18 cellular contexts compared by ENCODE assay signal in the genomic region with DNA sequence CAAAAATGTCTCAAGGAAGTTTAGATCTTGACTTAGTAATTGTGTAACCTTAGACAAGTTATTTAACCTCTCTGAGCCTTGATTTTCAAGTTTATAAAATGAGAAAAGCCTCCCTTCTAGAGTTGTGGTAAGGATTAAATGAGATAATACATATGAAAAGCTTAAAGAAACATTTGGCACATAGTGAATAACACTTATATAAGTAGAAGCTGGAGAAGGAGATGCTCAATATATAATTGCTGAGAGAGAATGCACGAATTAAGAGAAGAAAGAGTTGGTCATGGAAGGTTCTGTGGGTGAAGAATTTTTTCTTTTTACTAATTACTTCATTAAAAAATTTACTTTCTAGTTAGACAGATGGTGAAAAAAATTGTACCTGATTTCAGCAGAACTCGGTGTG. TPM values are rescaled to one million over a fixed set of nuclear protein-coding genes. Genes with fewer than 3 reads are reported as not detected.
DNase-seq lines count a peak whose midpoint lies in the region; FAIRE-seq and TF ChIP-seq lines count a peak whose summit lies in the region.
"Had no signal": no experiment of that assay in that cellular context is flagged by ENCODE, and none has a peak within 500 bp of the region (broad histone marks: within the 10 kb centered on the region; RNA-seq: fewer than 3 reads in every experiment).

No MANE protein-coding gene starts in this region.

- H3K18ac ChIP-seq in mesenchymal stem cell (ENCODE audit: low read depth in 1 of 2, low read length in 2 of 2), result no peak overlapping the region

- H3K36me3 Mint-ChIP-seq in activated naive CD4-positive, alpha-beta T cell treated with anti-CD3 and anti-CD28 coated beads, Interleukin-2, amount 50 U/mL, for 24 hours, result peaks cover 7% of the 10 kb centered on the region
- H3K36me3 Mint-ChIP-seq in activated naive CD4-positive, alpha-beta T cell treated with anti-CD3 and anti-CD28 coated beads, Interleukin-2, amount 10 ng/mL, durations not matched to agents 7 days and 5 days, result peaks cover 34% of the 10 kb centered on the region
- H3K36me3 Mint-ChIP-seq in neural crest cell (ENCODE audit: low read depth), result peaks cover 3% of the 10 kb centered on the region

- H4K91ac ChIP-seq in mesenchymal stem cell (ENCODE audit: low read length), result no peak overlapping the region

- no peak for DNase-seq in activated naive CD4-positive, alpha-beta T cell treated with anti-CD3 and anti-CD28 coated beads, Interleukin-2, amount 10 ng/mL, durations not matched to agents 7 days and 5 days
- no peak for DNase-seq in neural crest cell (ENCODE audit: low read depth, low spot score)
- no peak for DNase-seq in mesenchymal stem cell
- no peak for DNase-seq in NCI-H128 (lab: John Stamatoyannopoulos, UW; ENCODE audit: unreplicated experiment)
- no peak for DNase-seq in frontal cortex (ENCODE audit: low spot score in 2 of 2)
- no peak for DNase-seq in HCEC 1CT
- DNase-seq: 8988T; Calu3; CD8-positive, alpha-beta T cell; DMS79 treated with DMSO at 0.1 percent for 48 hours; GF-D8 had no signal

- no peak overlapping the region for H2BK12ac ChIP-seq in mesenchymal stem cell (ENCODE audit: low read length in 2 of 2)

- peak overlapping the region; percentile 71 for H3K27ac Mint-ChIP-seq in activated naive CD4-positive, alpha-beta T cell treated with anti-CD3 and anti-CD28 coated beads, Interleukin-2, amount 50 U/mL, for 24 hours
- H3K27ac Mint-ChIP-seq in activated naive CD4-positive, alpha-beta T cell treated with anti-CD3 and anti-CD28 coated beads, Interleukin-2, amount 10 ng/mL, durations not matched to agents 7 days and 5 days, result no peak overlapping the region
- H3K27ac Mint-ChIP-seq in neural crest cell (ENCODE audit: unreplicated experiment), result no peak overlapping the region
- H3K27ac Mint-ChIP-seq: CD8-positive, alpha-beta T cell; GM23338 had no signal

- no peak overlapping the region for H2BK5ac ChIP-seq in mesenchymal stem cell (ENCODE audit: low read depth, low read length, poor library complexity, severe bottlenecking)

- no peak for TF ChIP-seq CTCF in neural crest cell (conservative IDR thresholded peaks at IDR 0.05)

- no peak overlapping the region for H2BK120ac ChIP-seq in mesenchymal stem cell (ENCODE audit: low read depth, low read length)

- no peak overlapping the region for H2AFZ ChIP-seq in mesenchymal stem cell (ENCODE audit: low read depth, low read length)
- H2AFZ ChIP-seq: GM23338 had no signal

- H3K4ac ChIP-seq in mesenchymal stem cell (ENCODE audit: low read depth in 1 of 2, low read length in 2 of 2), result no peak overlapping the region

- H3K79me1 ChIP-seq in mesenchymal stem cell (replicated peaks; ENCODE audit: low read length, poor library complexity, severe bottlenecking), result peaks cover 15% of the 10 kb centered on the region

- no peaks in the 10 kb centered on the region for H3K27me3 ChIP-seq in mesenchymal stem cell (ENCODE audit: control insufficient read depth in 1 of 2, insufficient read depth in 1 of 2, low read length in 2 of 2)
- H3K27me3 ChIP-seq: BLaER1 had no signal

- H4K8ac ChIP-seq in mesenchymal stem cell (ENCODE audit: low read length), result no peak overlapping the region

- H3K4me3 ChIP-seq in mesenchymal stem cell (ENCODE audit: insufficient read depth in 1 of 2, low read depth in 1 of 2, low read length in 2 of 2), result no peak overlapping the region
- H3K4me3 ChIP-seq: BLaER1, GM23338 had no signal

- H3K9me3 Mint-ChIP-seq in activated naive CD4-positive, alpha-beta T cell treated with anti-CD3 and anti-CD28 coated beads, Interleukin-2, amount 50 U/mL, for 24 hours, result no peaks in the 10 kb centered on the region
- H3K9me3 Mint-ChIP-seq in activated naive CD4-positive, alpha-beta T cell treated with anti-CD3 and anti-CD28 coated beads, Interleukin-2, amount 10 ng/mL, durations not matched to agents 7 days and 5 days, result no peaks in the 10 kb centered on the region
- no peaks in the 10 kb centered on the region for H3K9me3 Mint-ChIP-seq in neural crest cell
- H3K9me3 Mint-ChIP-seq: CD8-positive, alpha-beta T cell; GM23338 had no signal

- H3K23ac ChIP-seq in mesenchymal stem cell (ENCODE audit: low read length in 2 of 2), result no peak overlapping the region

- H3K9me3 ChIP-seq in mesenchymal stem cell (ENCODE audit: control insufficient read depth, low read length), result no peaks in the 10 kb centered on the region
- H3K9me3 ChIP-seq: BLaER1 had no signal

- CTCF ChIA-PET in activated naive CD4-positive, alpha-beta T cell treated with anti-CD3 and anti-CD28 coated beads, Interleukin-2, amount 10 ng/mL, durations not matched to agents 7 days and 5 days (lab: Charles Lee), result no interaction called here

- H2AK5ac ChIP-seq in mesenchymal stem cell (ENCODE audit: low read length, severe bottlenecking), result no peak overlapping the region

- peaks cover 7 to 35% of the 10 kb centered on the region in 2 experiments for H3K36me3 ChIP-seq in mesenchymal stem cell (ENCODE audit: control insufficient read depth in 1 of 2, insufficient read depth in 2 of 2, low read depth in 1 of 2, low read length in 2 of 2)

- no peaks in the 10 kb centered on the region for H3K27me3 Mint-ChIP-seq in activated naive CD4-positive, alpha-beta T cell treated with anti-CD3 and anti-CD28 coated beads, Interleukin-2, amount 50 U/mL, for 24 hours
- no peaks in the 10 kb centered on the region for H3K27me3 Mint-ChIP-seq in activated naive CD4-positive, alpha-beta T cell treated with anti-CD3 and anti-CD28 coated beads, Interleukin-2, amount 10 ng/mL, durations not matched to agents 7 days and 5 days
- no peaks in the 10 kb centered on the region for H3K27me3 Mint-ChIP-seq in neural crest cell (ENCODE audit: low read depth)

- no peak overlapping the region for H3K14ac ChIP-seq in mesenchymal stem cell (ENCODE audit: low read length in 2 of 2)

- H3K4me1 Mint-ChIP-seq in activated naive CD4-positive, alpha-beta T cell treated with anti-CD3 and anti-CD28 coated beads, Interleukin-2, amount 50 U/mL, for 24 hours, result peaks cover 19% of the 10 kb centered on the region
- H3K4me1 Mint-ChIP-seq in activated naive CD4-positive, alpha-beta T cell treated with anti-CD3 and anti-CD28 coated beads, Interleukin-2, amount 10 ng/mL, durations not matched to agents 7 days and 5 days, result peaks cover 39% of the 10 kb centered on the region
- H3K4me1 Mint-ChIP-seq in neural crest cell, result peaks cover 21% of the 10 kb centered on the region

- H3K4me2 ChIP-seq in mesenchymal stem cell (ENCODE audit: low read length, poor library complexity, severe bottlenecking), result no peak overlapping the region
- H3K4me2 ChIP-seq: BLaER1, GM23338 had no signal

- FAIRE-seq in frontal cortex (lab: Jason Lieb, UNC), result no peak
- FAIRE-seq: H54, HepG2 had no signal

- no peak overlapping the region for H3K4me3 Mint-ChIP-seq in activated naive CD4-positive, alpha-beta T cell treated with anti-CD3 and anti-CD28 coated beads, Interleukin-2, amount 50 U/mL, for 24 hours
- H3K4me3 Mint-ChIP-seq in activated naive CD4-positive, alpha-beta T cell treated with anti-CD3 and anti-CD28 coated beads, Interleukin-2, amount 10 ng/mL, durations not matched to agents 7 days and 5 days, result no peak overlapping the region
- peak overlapping the region; percentile 5 for H3K4me3 Mint-ChIP-seq in neural crest cell
- H3K4me3 Mint-ChIP-seq: CD14-positive monocyte; CD8-positive, alpha-beta T cell; GM23338 had no signal

- H3K27ac ChIP-seq in angular gyrus (ENCODE audit: low read depth, low read length) (peak overlapping the region; percentile 26), mesenchymal stem cell (ENCODE audit: low read length, poor library complexity, severe bottlenecking) (no peak overlapping the region)
- H3K27ac ChIP-seq: BLaER1 had no signal

- no peak overlapping the region for H2BK15ac ChIP-seq in mesenchymal stem cell (ENCODE audit: low read depth, poor library complexity, severe bottlenecking)

- peaks cover 5% of the 10 kb centered on the region for H3K4me1 ChIP-seq in mesenchymal stem cell (ENCODE audit: control insufficient read depth, insufficient read depth, low read depth, low read length)

- WGBS in mesenchymal stem cell, result 91% methylated on average over 1 of the region's 2 CpGs

- H3K9ac ChIP-seq in mesenchymal stem cell (ENCODE audit: low read length), result no peak overlapping the region
- H3K9ac ChIP-seq: BLaER1 had no signal

RNA-seq across cellular contexts. Expression of a gene that starts 5.3 kb away (rescaled TPM):
- total RNA-seq in neural crest cell, result 84.9 and 90.9 TPM in 2 replicates
- polyA plus RNA-seq in mesenchymal stem cell (2013, experiment 1 of 2), result 76.1 TPM
- polyA plus RNA-seq in mesenchymal stem cell (2013, experiment 2 of 2), result 72.3 TPM
- total RNA-seq in frontal cortex, result 18.3 TPM

RNA-seq across cellular contexts. Expression of a gene that starts 9.0 kb away (rescaled TPM):
- total RNA-seq in neural crest cell (64.1 and 67.7 TPM in 2 replicates), frontal cortex (13.5 TPM)
- 15.1 TPM for polyA plus RNA-seq in mesenchymal stem cell (2013, experiment 1 of 2)
- polyA plus RNA-seq in mesenchymal stem cell (2013, experiment 2 of 2), result 14.4 TPM

RNA-seq across cellular contexts. Expression of a gene that starts 56.2 kb away (rescaled TPM):
- 76.0 and 79.5 TPM in 2 replicates for total RNA-seq in neural crest cell
- 28.3 TPM for polyA plus RNA-seq in mesenchymal stem cell (2013, experiment 1 of 2)
- 25.6 TPM for polyA plus RNA-seq in mesenchymal stem cell (2013, experiment 2 of 2)
- 92.5 TPM for total RNA-seq in frontal cortex
